17 cellular contexts compared by ENCODE assay signal in genomic region chr5:33792559-33792958, GRCh38.
DNase-seq lines count a peak whose midpoint lies in the region; ATAC-seq, FAIRE-seq and TF ChIP-seq lines count a peak whose summit lies in the region.
"Had no signal": no experiment of that assay in that cellular context is flagged by ENCODE, and none has a peak within 500 bp of the region (broad histone marks: within the 10 kb centered on the region; RNA-seq: fewer than 3 reads in every experiment).

No MANE protein-coding gene starts in this region.

- TF ChIP-seq CTCF in IMR-90 (conservative IDR thresholded peaks at IDR 0.05; ENCODE audit: low read depth, low read length) (no peak), fibroblast of mammary gland (conservative IDR thresholded peaks at IDR 0.05; ENCODE audit: control insufficient read depth, insufficient read depth, low read depth, low read length) (no peak)

- H3K27me3 ChIP-seq in IMR-90 (ENCODE audit: control insufficient read depth, insufficient read depth, low read length) (no peaks in the 10 kb centered on the region), trophoblast cell (ENCODE audit: insufficient read depth, low read length) (no peaks in the 10 kb centered on the region)
- H3K27me3 ChIP-seq: BE2C had no signal

- no peaks in the 10 kb centered on the region for H3K9me3 ChIP-seq in IMR-90 (ENCODE audit: control insufficient read depth, insufficient read depth, low read length)
- H3K9me3 ChIP-seq in trophoblast cell (ENCODE audit: insufficient read depth, low read depth, low read length) = peaks cover 2% of the 10 kb centered on the region
- H3K9me3 ChIP-seq: BE2C had no signal

- no peak overlapping the region for H2BK12ac ChIP-seq in trophoblast cell (ENCODE audit: low read length)

- no peak for TF ChIP-seq RAD21 in IMR-90 (IDR thresholded peaks at IDR 0.05; ENCODE audit: low read length)

- H3K9me1 ChIP-seq in IMR-90 (ENCODE audit: insufficient read depth, low read length) = peaks cover 24% of the 10 kb centered on the region

- H3K4me2 ChIP-seq in IMR-90 (ENCODE audit: low read depth, low read length) (no peak overlapping the region), trophoblast cell (ENCODE audit: low read length) (no peak overlapping the region)
- H3K4me2 ChIP-seq: GM23338 had no signal

- H4K8ac ChIP-seq in IMR-90 (ENCODE audit: low read depth in 2 of 2, low read length in 2 of 2) (no peak overlapping the region), trophoblast cell (ENCODE audit: low read depth, low read length) (no peak overlapping the region)

- H3K56ac ChIP-seq in IMR-90 (ENCODE audit: extremely low read depth, insufficient read depth, low read length) = no peak overlapping the region

- no peaks in the 10 kb centered on the region for H3K79me2 ChIP-seq in trophoblast cell (ENCODE audit: control insufficient read depth, insufficient read depth, low read length, poor library complexity)

- H3K4me1 ChIP-seq in IMR-90 (ENCODE audit: control insufficient read depth, insufficient read depth, low read length) = peaks cover 19% of the 10 kb centered on the region
- peaks cover 2 to 4% of the 10 kb centered on the region in 2 experiments for H3K4me1 ChIP-seq in trophoblast cell (ENCODE audit: control insufficient read depth in 1 of 2, insufficient read depth in 2 of 2, low read length in 2 of 2)
- H3K4me1 ChIP-seq: BE2C had no signal

- no peak overlapping the region for H3K23ac ChIP-seq in IMR-90 (ENCODE audit: low read depth, low read length)
- H3K23ac ChIP-seq in trophoblast cell (ENCODE audit: low read length) = peak overlapping the region; percentile 11

- peak overlapping the region; percentile 1; the same call in 1 of the 2 replicates for H3K14ac ChIP-seq in IMR-90 (replicated peaks; ENCODE audit: low read depth, low read length)
- no peak overlapping the region for H3K14ac ChIP-seq in trophoblast cell (ENCODE audit: low read length)

- in situ Hi-C loops in IMR-90 (cut with MboI; ENCODE audit: low sequenced_read_pairs) = no loop called here

- H3K4ac ChIP-seq in IMR-90 (ENCODE audit: low read depth, low read length) (peak overlapping the region; percentile 11), trophoblast cell (ENCODE audit: low read depth, low read length) (no peak overlapping the region)

- peaks cover 3% of the 10 kb centered on the region; the same call in 1 of the 2 replicates for H4K20me1 ChIP-seq in IMR-90 (ENCODE audit: insufficient read depth, low read length)

- H3K79me1 ChIP-seq in IMR-90 (ENCODE audit: low read depth in 1 of 2, low read length in 2 of 2) (peaks cover 8 to 55% of the 10 kb centered on the region in 2 experiments), trophoblast cell (ENCODE audit: low read length) (no peaks in the 10 kb centered on the region)

- H3K18ac ChIP-seq in IMR-90 (ENCODE audit: low read depth, low read length) (no peak overlapping the region), trophoblast cell (ENCODE audit: low read length) (no peak overlapping the region)

- ATAC-seq in IMR-90 (ENCODE audit: low read depth) (no peak), HG03039 (IDR thresholded peaks at IDR 0.05; ENCODE audit: unreplicated experiment) (no peak)
- ATAC-seq: GM12878, GM23338 had no signal

- POLR2A ChIA-PET in IMR-90 (lab: Charles Lee; ENCODE audit: unreplicated experiment) = no interaction called here

- peak overlapping the region; percentile 36; the same call in 1 of the 3 replicates for H2BK15ac ChIP-seq in IMR-90 (ENCODE audit: low read depth, low read length)

- FAIRE-seq in GM12891 (lab: Jason Lieb, UNC) = peak; percentile 35
- FAIRE-seq: A204.1, GM12878 had no signal

- DNase-seq in GM12891 (ENCODE audit: insufficient read length, low spot score) = no peak
- no peak for DNase-seq in IMR-90
- no peak for DNase-seq in fibroblast of mammary gland (ENCODE audit: low read depth)
- DNase-seq in trophoblast cell = peak in 1 of 2 donors; percentile 15
- no peak for DNase-seq in T1000 (lab: John Stamatoyannopoulos, UW)
- DNase-seq in SKM-1 (lab: John Stamatoyannopoulos, UW; ENCODE audit: unreplicated experiment) = no peak
- no peak for DNase-seq in activated T-cell treated with anti-CD3 and anti-CD28 coated beads, Interleukin-2, amount 50 U/mL, for 48 hours
- DNase-seq: BE2C; CD4-positive, alpha-beta memory T cell; DMS79; H7; HFFc6 had no signal

- no peak overlapping the region for H2AK9ac ChIP-seq in IMR-90 (replicated peaks; ENCODE audit: low read depth, low read length, poor library complexity)

- CTCF ChIA-PET in IMR-90 (lab: Yijun Ruan, JAX) = no interaction called here

- H2AK5ac ChIP-seq in IMR-90 (ENCODE audit: low read depth, low read length) (peak overlapping the region; percentile 36; the same call in 1 of the 2 replicates), trophoblast cell (ENCODE audit: low read length) (no peak overlapping the region)

- TF ChIP-seq POLR2A in GM12891 (IDR thresholded peaks at IDR 0.05; ENCODE audit: low read depth, low read length) (no peak), IMR-90 (IDR thresholded peaks at IDR 0.05; ENCODE audit: low read depth, low read length) (no peak)

- no peak overlapping the region for H3K27ac ChIP-seq in IMR-90 (ENCODE audit: insufficient read depth, low read length)
- no peak overlapping the region for H3K27ac ChIP-seq in trophoblast cell (ENCODE audit: low read depth, low read length)
- H3K27ac ChIP-seq: C4-2B had no signal

- BruUV-seq in IMR-90 (replicated peaks; lab: Mats Ljungman, UMichigan) = no TSS peak

- H3K9ac ChIP-seq in IMR-90 (ENCODE audit: low read depth, low read length) (no peak overlapping the region), trophoblast cell (ENCODE audit: low read length) (no peak overlapping the region)

- no peak overlapping the region; the same call in 1 of the 2 replicates for H4K91ac ChIP-seq in IMR-90 (ENCODE audit: insufficient read depth, low read depth, low read length)
- no peak overlapping the region for H4K91ac ChIP-seq in trophoblast cell (ENCODE audit: low read depth, low read length)

- 100% methylated on average over 1 of the region's 1 CpG; no CpG with 5 or more reads in 1 of the 2 experiments for WGBS in IMR-90 (ENCODE audit: extremely low coverage in 2 of 2, insufficient read length in 1 of 2), 2 experiments
- no CpG with 5 or more reads among the region's 1 CpG for WGBS in trophoblast cell (ENCODE audit: extremely low coverage, insufficient coverage, insufficient read length)

- H3K4me3 ChIP-seq in IMR-90 (ENCODE audit: insufficient read depth, low read depth, low read length) (no peak overlapping the region), fibroblast of mammary gland (ENCODE audit: control insufficient read depth, low read depth, low read length) (peak overlapping the region; percentile 61), trophoblast cell (ENCODE audit: low read depth, low read length) (no peak overlapping the region)
- H3K4me3 ChIP-seq: GM12878, GM23338 had no signal

- intact Hi-C loops in IMR-90 (cut with micrococcal nuclease) = no loop called here

- H2BK20ac ChIP-seq in IMR-90 (ENCODE audit: low read depth, low read length) = peak overlapping the region; percentile 8; the same call in 1 of the 2 replicates

- no peak overlapping the region for H4K5ac ChIP-seq in IMR-90 (ENCODE audit: low read depth, low read length)

- H3K36me3 ChIP-seq in IMR-90 (ENCODE audit: control insufficient read depth, insufficient read depth, low read length) = no peaks in the 10 kb centered on the region
- no peaks in the 10 kb centered on the region for H3K36me3 ChIP-seq in trophoblast cell (ENCODE audit: control insufficient read depth in 1 of 2, insufficient read depth in 2 of 2, low read length in 2 of 2)
- H3K36me3 ChIP-seq: BE2C had no signal

- H4K12ac ChIP-seq in trophoblast cell (ENCODE audit: low read depth, low read length) = no peak overlapping the region

- H2AFZ ChIP-seq in IMR-90 (replicated peaks; ENCODE audit: low read length, poor library complexity) = no peak overlapping the region
- no peak overlapping the region for H2AFZ ChIP-seq in trophoblast cell (ENCODE audit: insufficient read depth, low read length, poor library complexity)
- H2AFZ ChIP-seq: GM23338 had no signal

- H2BK120ac ChIP-seq in IMR-90 (ENCODE audit: low read depth, low read length) = peak overlapping the region; percentile 39
- H2BK120ac ChIP-seq in trophoblast cell (ENCODE audit: insufficient read depth, low read length, poor library complexity) = no peak overlapping the region

- H2BK5ac ChIP-seq in IMR-90 (ENCODE audit: low read depth, low read length, poor library complexity, severe bottlenecking) (no peak overlapping the region), trophoblast cell (ENCODE audit: low read depth, low read length, poor library complexity) (no peak overlapping the region)

- dilution Hi-C loops in IMR-90 (cut with HindIII; ENCODE audit: low sequenced_read_pairs, unreplicated experiment) = no loop called here

TF ChIP-seq in GM12891, 5 proteins besides CTCF, POLR2A, EP300 and RAD21:
- TF ChIP-seq SPI1 (IDR thresholded peaks at IDR 0.05; ENCODE audit: low read depth, low read length) (no peak), TAF1 (IDR thresholded peaks at IDR 0.05; ENCODE audit: low read depth, low read length) (no peak), POLR2AphosphoS5 (IDR thresholded peaks at IDR 0.05; ENCODE audit: low read depth, low read length) (no peak), PAX5 (IDR thresholded peaks at IDR 0.05; ENCODE audit: insufficient read depth, low read length, severe bottlenecking) (no peak), POU2F2 (IDR thresholded peaks at IDR 0.05; ENCODE audit: low read depth, low read length) (no peak)

TF ChIP-seq in IMR-90, 13 proteins besides CTCF, POLR2A, EP300 and RAD21 (continues in another document):
- no peak for TF ChIP-seq USF2 (IDR thresholded peaks at IDR 0.05; ENCODE audit: low read depth, low read length)
- TF ChIP-seq BHLHE40 (IDR thresholded peaks at IDR 0.05; ENCODE audit: low read depth, low read length) = no peak
- TF ChIP-seq CHD1 (IDR thresholded peaks at IDR 0.05; ENCODE audit: low read depth, low read length) = no peak
- TF ChIP-seq, protein P1, sequence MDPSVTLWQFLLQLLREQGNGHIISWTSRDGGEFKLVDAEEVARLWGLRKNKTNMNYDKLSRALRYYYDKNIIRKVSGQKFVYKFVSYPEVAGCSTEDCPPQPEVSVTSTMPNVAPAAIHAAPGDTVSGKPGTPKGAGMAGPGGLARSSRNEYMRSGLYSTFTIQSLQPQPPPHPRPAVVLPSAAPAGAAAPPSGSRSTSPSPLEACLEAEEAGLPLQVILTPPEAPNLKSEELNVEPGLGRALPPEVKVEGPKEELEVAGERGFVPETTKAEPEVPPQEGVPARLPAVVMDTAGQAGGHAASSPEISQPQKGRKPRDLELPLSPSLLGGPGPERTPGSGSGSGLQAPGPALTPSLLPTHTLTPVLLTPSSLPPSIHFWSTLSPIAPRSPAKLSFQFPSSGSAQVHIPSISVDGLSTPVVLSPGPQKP (IDR thresholded peaks at IDR 0.05; ENCODE audit: borderline replicate concordance, low read depth, low read length) = no peak
- TF ChIP-seq MAZ (IDR thresholded peaks at IDR 0.05; ENCODE audit: borderline replicate concordance, low read depth, low read length) = no peak
